8 cellular contexts compared by ENCODE assay signal in the genomic region with DNA sequence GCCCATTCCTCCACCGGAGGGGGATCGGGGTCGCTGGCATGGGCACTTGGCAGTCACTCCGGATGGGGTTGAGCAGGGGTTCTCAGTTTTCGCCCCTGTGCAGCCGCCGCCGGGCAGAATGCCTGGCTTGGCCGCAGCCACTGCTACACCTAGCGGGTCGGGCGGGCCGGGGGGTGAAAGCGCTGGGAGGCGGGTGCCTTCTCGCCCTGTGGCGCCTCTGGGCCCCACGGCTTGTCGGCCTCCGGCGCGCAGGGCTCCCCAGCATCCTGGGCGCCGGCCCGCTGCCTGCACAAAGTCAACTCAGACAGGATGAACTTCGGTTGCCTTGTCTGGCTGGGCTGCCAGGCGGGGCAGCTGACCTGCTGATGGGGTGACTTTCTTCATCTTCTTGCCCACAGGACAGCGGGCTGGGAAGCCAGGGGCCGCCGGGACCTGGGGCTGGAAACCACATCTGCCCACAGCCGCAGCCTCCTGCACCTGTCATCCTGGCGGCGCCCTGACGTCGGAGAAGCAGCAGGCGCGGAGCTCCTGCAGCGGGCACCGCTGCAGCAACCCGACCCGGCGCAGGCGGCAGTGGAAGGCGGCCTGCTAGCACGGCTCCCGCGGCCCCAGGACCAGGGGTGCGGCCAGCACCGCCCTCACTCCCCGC. TPM values are rescaled to one million over a fixed set of nuclear protein-coding genes. Genes with fewer than 3 reads are reported as not detected.
DNase-seq lines count a peak whose midpoint lies in the region; ATAC-seq and TF ChIP-seq lines count a peak whose summit lies in the region.

No MANE protein-coding gene starts in this region.

- intact Hi-C loops in ascending aorta (cut with DNase I): no loop called here

- H3K36me3 ChIP-seq in RWPE2 (ENCODE audit: low read depth): peaks cover 7% of the 10 kb centered on the region; the same call in 1 of the 2 replicates
- H3K36me3 ChIP-seq in ascending aorta: no peaks in the 10 kb centered on the region

- DNase-seq in DMS53 (lab: John Stamatoyannopoulos, UW) (peak; percentile 73), RWPE2 (ENCODE audit: low spot score) (no peak), ascending aorta (ENCODE audit: low spot score in 2 of 2) (no peak), kidney tubule cell (ENCODE audit: low spot score) (peak; percentile 58), NCI-H1436 treated with DMSO at 0.1 percent for 48 hours (lab: John Stamatoyannopoulos, UW) (no peak)
- DNase-seq in stimulated activated CD4-positive, alpha-beta T cell treated with anti-CD3 and anti-CD28 coated beads, Interleukin-4, amount 100 ng/mL, for 24 hours: peak; percentile 44

- H3K9me3 ChIP-seq in RWPE2 (ENCODE audit: severe bottlenecking) (no peaks in the 10 kb centered on the region), ascending aorta (peaks cover 0 to 16% of the 10 kb centered on the region in 2 donors)

- ATAC-seq in HG02642 (IDR thresholded peaks at IDR 0.05; ENCODE audit: poor library complexity, unreplicated experiment) (peak; percentile 25), RWPE2 (ENCODE audit: low read depth) (peak; percentile 5; the same call in 1 of the 3 replicates), HG03571 (IDR thresholded peaks at IDR 0.05; ENCODE audit: unreplicated experiment) (no peak)

- H3K27me3 ChIP-seq in RWPE2 (ENCODE audit: insufficient read depth, poor library complexity, severe bottlenecking) (no peaks in the 10 kb centered on the region), ascending aorta (peaks cover 19% of the 10 kb centered on the region)

- TF ChIP-seq CTCF in RWPE2 (IDR thresholded peaks at IDR 0.05; ENCODE audit: poor library complexity, severe bottlenecking) (no peak), ascending aorta (IDR thresholded peaks at IDR 0.05) (no peak)

- peak overlapping the region; percentile 62 for H3K27ac ChIP-seq in RWPE2 (ENCODE audit: poor library complexity, severe bottlenecking)
- H3K27ac ChIP-seq in ascending aorta: no peak overlapping the region

- no peaks in the 10 kb centered on the region for H3K4me1 ChIP-seq in RWPE2 (ENCODE audit: insufficient read depth, poor library complexity, severe bottlenecking)
- H3K4me1 ChIP-seq in ascending aorta: peaks cover 3 to 22% of the 10 kb centered on the region in 2 donors

- peak overlapping the region; percentile 53 for H3K4me3 ChIP-seq in RWPE2 (ENCODE audit: severe bottlenecking)
- H3K4me3 ChIP-seq in ascending aorta: peak overlapping the region; percentile 54 to 61

RNA-seq across cellular contexts. Expression of a gene that starts 1.2 kb away (rescaled TPM):
- not detected for total RNA-seq in ascending aorta

Comparison
In these comparisons a context has a peak if more than half of its experiments do, and no peak if none do; other contexts are left out.
1. DNase-seq: peak in DMS53 (single experiment), kidney tubule cell (single experiment) and stimulated activated CD4-positive, alpha-beta T cell treated with anti-CD3 and anti-CD28 coated beads, Interleukin-4, amount 100 ng/mL, for 24 hours (single experiment); none in RWPE2 (single experiment), ascending aorta (0 of 2) and NCI-H1436 treated with DMSO at 0.1 percent for 48 hours (single experiment).